1 cellular context compared by ENCODE assay signal in the genomic region with DNA sequence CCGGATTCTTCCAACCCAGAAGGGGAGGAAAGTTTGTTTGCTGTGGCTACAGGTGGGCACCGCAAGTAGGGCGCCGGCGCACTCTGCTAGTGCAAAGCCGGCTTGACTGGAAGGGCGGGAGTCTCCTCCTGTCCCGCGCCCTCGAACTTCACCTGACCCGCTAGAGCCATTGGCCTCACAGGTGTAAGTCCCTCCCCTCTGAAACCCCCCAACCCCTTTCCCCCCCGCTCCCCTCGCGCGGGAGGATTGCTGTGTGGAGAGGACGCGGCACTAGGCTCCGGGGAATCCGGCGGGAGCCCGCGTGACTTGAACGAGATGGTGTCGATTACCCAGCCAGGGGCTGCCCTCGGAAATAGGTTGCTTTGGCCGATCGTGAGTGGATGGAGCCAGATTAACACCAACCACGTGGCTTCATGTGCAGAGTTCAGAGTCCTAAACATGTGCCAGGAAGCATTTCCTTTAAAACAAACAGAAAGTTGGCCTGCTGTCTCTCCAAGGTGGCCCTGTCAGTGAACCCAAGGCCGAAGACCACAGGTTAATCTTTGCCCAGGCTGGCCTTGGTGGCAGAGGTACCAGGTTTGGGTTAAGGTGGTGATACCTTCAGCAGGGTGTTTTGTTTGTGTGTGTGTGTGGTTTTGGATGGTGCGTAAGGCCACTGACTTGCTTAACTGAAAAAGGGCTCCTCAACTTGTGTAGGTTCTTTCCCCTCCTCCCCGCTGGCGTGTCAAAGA.
TF ChIP-seq lines count a peak whose summit lies in the region.

No MANE protein-coding gene starts in this region.

TF ChIP-seq in HepG2, 621 proteins besides CTCF, POLR2A, EP300 and RAD21 (continued from another document and continues in another):
- TF ChIP-seq, protein P1, sequence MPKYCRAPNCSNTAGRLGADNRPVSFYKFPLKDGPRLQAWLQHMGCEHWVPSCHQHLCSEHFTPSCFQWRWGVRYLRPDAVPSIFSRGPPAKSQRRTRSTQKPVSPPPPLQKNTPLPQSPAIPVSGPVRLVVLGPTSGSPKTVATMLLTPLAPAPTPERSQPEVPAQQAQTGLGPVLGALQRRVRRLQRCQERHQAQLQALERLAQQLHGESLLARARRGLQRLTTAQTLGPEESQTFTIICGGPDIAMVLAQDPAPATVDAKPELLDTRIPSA (CRISPR knock-in tag; IDR thresholded peaks at IDR 0.05; ENCODE audit: borderline replicate concordance): peak; percentile 73; the same call in 1 of the 2 replicates
- TF ChIP-seq, protein P2, sequence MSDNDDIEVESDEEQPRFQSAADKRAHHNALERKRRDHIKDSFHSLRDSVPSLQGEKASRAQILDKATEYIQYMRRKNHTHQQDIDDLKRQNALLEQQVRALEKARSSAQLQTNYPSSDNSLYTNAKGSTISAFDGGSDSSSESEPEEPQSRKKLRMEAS (IDR thresholded peaks at IDR 0.05): peak; percentile 99
- TF ChIP-seq U2AF2 (IDR thresholded peaks at IDR 0.05; ENCODE audit: low read depth, low read length) (no peak), ADNP (CRISPR knock-in tag; IDR thresholded peaks at IDR 0.05) (no peak), CREB1 (IDR thresholded peaks at IDR 0.05) (no peak), CREB1 (CRISPR knock-in tag; IDR thresholded peaks at IDR 0.05) (peak; percentile 83), POLR2AphosphoS2 (IDR thresholded peaks at IDR 0.05; ENCODE audit: low read depth, low read length) (no peak), ZNF614 (CRISPR knock-in tag; IDR thresholded peaks at IDR 0.05; ENCODE audit: borderline replicate concordance) (peak; percentile 76; the same call in 1 of the 2 replicates), CEBPG (CRISPR knock-in tag; IDR thresholded peaks at IDR 0.05) (0 out of 2 replicates have a peak, but pooled peaks have one; percentile 30), ZNF468 (CRISPR knock-in tag; IDR thresholded peaks at IDR 0.05) (no peak), DMAP1 (CRISPR knock-in tag; IDR thresholded peaks at IDR 0.05) (peak; percentile 98), NCOA2 (CRISPR knock-in tag; IDR thresholded peaks at IDR 0.05) (peak; percentile 95), ZNF12 (CRISPR knock-in tag; IDR thresholded peaks at IDR 0.05) (no peak; the same call in 1 of the 2 replicates), ZNF547 (CRISPR knock-in tag; IDR thresholded peaks at IDR 0.05) (no peak), FOXC1 (CRISPR knock-in tag; IDR thresholded peaks at IDR 0.05; ENCODE audit: borderline replicate concordance) (peak; percentile 98), KDM2A (CRISPR knock-in tag; IDR thresholded peaks at IDR 0.05; ENCODE audit: borderline replicate concordance, low read depth) (0 out of 2 replicates have a peak, but pooled peaks have one; percentile 43), ONECUT2 (CRISPR knock-in tag; IDR thresholded peaks at IDR 0.05) (no peak), ZNF20 (CRISPR knock-in tag; IDR thresholded peaks at IDR 0.05) (no peak), CHD2 (IDR thresholded peaks at IDR 0.05; ENCODE audit: low read depth, low read length) (no peak; the same call in 1 of the 2 replicates), ZKSCAN1 (IDR thresholded peaks at IDR 0.05; ENCODE audit: low read length) (no peak), HOXA7 (CRISPR knock-in tag; IDR thresholded peaks at IDR 0.05) (no peak), EED (CRISPR knock-in tag; IDR thresholded peaks at IDR 0.05) (no peak; the same call in 1 of the 2 replicates), ZBTB42 (CRISPR knock-in tag; IDR thresholded peaks at IDR 0.05) (no peak), GABPA (IDR thresholded peaks at IDR 0.05; ENCODE audit: low read depth, low read length) (no peak), GABPA (CRISPR knock-in tag; IDR thresholded peaks at IDR 0.05; ENCODE audit: low read depth) (peak; percentile 74)
- TF ChIP-seq, protein P3, sequence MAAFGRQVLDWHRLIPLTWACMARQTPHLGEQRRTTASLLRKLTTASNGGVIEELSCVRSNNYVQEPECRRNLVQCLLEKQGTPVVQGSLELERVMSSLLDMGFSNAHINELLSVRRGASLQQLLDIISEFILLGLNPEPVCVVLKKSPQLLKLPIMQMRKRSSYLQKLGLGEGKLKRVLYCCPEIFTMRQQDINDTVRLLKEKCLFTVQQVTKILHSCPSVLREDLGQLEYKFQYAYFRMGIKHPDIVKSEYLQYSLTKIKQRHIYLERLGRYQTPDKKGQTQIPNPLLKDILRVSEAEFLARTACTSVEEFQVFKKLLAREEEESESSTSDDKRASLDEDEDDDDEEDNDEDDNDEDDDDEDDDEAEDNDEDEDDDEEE (CRISPR knock-in tag; IDR thresholded peaks at IDR 0.05): no peak
- TF ChIP-seq, protein P4, sequence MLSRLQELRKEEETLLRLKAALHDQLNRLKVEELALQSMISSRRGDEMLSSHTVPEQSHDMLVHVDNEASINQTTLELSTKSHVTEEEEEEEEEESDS (CRISPR knock-in tag; IDR thresholded peaks at IDR 0.05; ENCODE audit: borderline replicate concordance): no peak
- TF ChIP-seq, protein P5, sequence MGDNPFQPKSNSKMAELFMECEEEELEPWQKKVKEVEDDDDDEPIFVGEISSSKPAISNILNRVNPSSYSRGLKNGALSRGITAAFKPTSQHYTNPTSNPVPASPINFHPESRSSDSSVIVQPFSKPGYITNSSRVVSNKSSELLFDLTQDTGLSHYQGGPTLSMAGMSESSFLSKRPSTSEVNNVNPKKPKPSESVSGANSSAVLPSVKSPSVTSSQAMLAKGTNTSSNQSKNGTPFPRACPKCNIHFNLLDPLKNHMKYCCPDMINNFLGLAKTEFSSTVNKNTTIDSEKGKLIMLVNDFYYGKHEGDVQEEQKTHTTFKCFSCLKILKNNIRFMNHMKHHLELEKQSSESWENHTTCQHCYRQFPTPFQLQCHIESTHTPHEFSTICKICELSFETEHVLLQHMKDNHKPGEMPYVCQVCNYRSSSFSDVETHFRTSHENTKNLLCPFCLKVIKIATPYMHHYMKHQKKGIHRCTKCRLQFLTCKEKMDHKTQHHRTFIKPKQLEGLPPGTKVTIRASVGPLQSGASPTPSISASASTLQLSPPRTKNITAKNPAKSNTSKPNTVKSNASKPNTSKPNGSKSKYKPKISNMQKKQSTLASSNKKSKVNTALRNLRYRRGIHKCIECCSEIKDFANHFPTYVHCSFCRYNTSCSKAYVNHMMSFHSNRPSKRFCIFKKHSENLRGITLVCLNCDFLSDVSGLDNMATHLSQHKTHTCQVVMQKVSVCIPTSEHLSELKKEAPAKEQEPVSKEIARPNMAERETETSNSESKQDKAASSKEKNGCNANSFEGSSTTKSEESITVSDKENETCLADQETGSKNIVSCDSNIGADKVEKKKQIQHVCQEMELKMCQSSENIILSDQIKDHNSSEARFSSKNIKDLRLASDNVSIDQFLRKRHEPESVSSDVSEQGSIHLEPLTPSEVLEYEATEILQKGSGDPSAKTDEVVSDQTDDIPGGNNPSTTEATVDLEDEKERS (CRISPR knock-in tag; IDR thresholded peaks at IDR 0.05): peak; percentile 95
- TF ChIP-seq, protein P6, sequence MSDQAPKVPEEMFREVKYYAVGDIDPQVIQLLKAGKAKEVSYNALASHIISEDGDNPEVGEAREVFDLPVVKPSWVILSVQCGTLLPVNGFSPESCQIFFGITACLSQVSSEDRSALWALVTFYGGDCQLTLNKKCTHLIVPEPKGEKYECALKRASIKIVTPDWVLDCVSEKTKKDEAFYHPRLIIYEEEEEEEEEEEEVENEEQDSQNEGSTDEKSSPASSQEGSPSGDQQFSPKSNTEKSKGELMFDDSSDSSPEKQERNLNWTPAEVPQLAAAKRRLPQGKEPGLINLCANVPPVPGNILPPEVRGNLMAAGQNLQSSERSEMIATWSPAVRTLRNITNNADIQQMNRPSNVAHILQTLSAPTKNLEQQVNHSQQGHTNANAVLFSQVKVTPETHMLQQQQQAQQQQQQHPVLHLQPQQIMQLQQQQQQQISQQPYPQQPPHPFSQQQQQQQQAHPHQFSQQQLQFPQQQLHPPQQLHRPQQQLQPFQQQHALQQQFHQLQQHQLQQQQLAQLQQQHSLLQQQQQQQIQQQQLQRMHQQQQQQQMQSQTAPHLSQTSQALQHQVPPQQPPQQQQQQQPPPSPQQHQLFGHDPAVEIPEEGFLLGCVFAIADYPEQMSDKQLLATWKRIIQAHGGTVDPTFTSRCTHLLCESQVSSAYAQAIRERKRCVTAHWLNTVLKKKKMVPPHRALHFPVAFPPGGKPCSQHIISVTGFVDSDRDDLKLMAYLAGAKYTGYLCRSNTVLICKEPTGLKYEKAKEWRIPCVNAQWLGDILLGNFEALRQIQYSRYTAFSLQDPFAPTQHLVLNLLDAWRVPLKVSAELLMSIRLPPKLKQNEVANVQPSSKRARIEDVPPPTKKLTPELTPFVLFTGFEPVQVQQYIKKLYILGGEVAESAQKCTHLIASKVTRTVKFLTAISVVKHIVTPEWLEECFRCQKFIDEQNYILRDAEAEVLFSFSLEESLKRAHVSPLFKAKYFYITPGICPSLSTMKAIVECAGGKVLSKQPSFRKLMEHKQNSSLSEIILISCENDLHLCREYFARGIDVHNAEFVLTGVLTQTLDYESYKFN (CRISPR knock-in tag; conservative IDR thresholded peaks at IDR 0.05): peak; percentile 97
- TF ChIP-seq, protein P7, sequence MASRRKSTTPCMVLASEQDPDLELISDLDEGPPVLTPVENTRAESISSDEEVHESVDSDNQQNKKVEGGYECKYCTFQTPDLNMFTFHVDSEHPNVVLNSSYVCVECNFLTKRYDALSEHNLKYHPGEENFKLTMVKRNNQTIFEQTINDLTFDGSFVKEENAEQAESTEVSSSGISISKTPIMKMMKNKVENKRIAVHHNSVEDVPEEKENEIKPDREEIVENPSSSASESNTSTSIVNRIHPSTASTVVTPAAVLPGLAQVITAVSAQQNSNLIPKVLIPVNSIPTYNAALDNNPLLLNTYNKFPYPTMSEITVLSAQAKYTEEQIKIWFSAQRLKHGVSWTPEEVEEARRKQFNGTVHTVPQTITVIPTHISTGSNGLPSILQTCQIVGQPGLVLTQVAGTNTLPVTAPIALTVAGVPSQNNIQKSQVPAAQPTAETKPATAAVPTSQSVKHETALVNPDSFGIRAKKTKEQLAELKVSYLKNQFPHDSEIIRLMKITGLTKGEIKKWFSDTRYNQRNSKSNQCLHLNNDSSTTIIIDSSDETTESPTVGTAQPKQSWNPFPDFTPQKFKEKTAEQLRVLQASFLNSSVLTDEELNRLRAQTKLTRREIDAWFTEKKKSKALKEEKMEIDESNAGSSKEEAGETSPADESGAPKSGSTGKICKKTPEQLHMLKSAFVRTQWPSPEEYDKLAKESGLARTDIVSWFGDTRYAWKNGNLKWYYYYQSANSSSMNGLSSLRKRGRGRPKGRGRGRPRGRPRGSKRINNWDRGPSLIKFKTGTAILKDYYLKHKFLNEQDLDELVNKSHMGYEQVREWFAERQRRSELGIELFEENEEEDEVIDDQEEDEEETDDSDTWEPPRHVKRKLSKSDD (CRISPR knock-in tag; IDR thresholded peaks at IDR 0.05; ENCODE audit: low read depth): peak; percentile 41; the same call in 1 of the 2 replicates
- TF ChIP-seq, protein P8, sequence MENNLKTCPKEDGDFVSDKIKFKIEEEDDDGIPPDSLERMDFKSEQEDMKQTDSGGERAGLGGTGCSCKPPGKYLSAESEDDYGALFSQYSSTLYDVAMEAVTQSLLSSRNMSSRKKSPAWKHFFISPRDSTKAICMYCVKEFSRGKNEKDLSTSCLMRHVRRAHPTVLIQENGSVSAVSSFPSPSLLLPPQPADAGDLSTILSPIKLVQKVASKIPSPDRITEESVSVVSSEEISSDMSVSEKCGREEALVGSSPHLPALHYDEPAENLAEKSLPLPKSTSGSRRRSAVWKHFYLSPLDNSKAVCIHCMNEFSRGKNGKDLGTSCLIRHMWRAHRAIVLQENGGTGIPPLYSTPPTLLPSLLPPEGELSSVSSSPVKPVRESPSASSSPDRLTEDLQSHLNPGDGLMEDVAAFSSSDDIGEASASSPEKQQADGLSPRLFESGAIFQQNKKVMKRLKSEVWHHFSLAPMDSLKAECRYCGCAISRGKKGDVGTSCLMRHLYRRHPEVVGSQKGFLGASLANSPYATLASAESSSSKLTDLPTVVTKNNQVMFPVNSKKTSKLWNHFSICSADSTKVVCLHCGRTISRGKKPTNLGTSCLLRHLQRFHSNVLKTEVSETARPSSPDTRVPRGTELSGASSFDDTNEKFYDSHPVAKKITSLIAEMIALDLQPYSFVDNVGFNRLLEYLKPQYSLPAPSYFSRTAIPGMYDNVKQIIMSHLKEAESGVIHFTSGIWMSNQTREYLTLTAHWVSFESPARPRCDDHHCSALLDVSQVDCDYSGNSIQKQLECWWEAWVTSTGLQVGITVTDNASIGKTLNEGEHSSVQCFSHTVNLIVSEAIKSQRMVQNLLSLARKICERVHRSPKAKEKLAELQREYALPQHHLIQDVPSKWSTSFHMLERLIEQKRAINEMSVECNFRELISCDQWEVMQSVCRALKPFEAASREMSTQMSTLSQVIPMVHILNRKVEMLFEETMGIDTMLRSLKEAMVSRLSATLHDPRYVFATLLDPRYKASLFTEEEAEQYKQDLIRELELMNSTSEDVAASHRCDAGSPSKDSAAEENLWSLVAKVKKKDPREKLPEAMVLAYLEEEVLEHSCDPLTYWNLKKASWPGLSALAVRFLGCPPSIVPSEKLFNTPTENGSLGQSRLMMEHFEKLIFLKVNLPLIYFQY (CRISPR knock-in tag; IDR thresholded peaks at IDR 0.05; ENCODE audit: borderline replicate concordance): 0 out of 2 replicates have a peak, but pooled peaks have one; percentile 36
- TF ChIP-seq, protein P9, sequence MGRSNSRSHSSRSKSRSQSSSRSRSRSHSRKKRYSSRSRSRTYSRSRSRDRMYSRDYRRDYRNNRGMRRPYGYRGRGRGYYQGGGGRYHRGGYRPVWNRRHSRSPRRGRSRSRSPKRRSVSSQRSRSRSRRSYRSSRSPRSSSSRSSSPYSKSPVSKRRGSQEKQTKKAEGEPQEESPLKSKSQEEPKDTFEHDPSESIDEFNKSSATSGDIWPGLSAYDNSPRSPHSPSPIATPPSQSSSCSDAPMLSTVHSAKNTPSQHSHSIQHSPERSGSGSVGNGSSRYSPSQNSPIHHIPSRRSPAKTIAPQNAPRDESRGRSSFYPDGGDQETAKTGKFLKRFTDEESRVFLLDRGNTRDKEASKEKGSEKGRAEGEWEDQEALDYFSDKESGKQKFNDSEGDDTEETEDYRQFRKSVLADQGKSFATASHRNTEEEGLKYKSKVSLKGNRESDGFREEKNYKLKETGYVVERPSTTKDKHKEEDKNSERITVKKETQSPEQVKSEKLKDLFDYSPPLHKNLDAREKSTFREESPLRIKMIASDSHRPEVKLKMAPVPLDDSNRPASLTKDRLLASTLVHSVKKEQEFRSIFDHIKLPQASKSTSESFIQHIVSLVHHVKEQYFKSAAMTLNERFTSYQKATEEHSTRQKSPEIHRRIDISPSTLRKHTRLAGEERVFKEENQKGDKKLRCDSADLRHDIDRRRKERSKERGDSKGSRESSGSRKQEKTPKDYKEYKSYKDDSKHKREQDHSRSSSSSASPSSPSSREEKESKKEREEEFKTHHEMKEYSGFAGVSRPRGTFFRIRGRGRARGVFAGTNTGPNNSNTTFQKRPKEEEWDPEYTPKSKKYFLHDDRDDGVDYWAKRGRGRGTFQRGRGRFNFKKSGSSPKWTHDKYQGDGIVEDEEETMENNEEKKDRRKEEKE (IDR thresholded peaks at IDR 0.05): no peak
- TF ChIP-seq, protein P10, sequence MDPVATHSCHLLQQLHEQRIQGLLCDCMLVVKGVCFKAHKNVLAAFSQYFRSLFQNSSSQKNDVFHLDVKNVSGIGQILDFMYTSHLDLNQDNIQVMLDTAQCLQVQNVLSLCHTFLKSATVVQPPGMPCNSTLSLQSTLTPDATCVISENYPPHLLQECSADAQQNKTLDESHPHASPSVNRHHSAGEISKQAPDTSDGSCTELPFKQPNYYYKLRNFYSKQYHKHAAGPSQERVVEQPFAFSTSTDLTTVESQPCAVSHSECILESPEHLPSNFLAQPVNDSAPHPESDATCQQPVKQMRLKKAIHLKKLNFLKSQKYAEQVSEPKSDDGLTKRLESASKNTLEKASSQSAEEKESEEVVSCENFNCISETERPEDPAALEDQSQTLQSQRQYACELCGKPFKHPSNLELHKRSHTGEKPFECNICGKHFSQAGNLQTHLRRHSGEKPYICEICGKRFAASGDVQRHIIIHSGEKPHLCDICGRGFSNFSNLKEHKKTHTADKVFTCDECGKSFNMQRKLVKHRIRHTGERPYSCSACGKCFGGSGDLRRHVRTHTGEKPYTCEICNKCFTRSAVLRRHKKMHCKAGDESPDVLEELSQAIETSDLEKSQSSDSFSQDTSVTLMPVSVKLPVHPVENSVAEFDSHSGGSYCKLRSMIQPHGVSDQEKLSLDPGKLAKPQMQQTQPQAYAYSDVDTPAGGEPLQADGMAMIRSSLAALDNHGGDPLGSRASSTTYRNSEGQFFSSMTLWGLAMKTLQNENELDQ (CRISPR knock-in tag; IDR thresholded peaks at IDR 0.05; ENCODE audit: borderline replicate concordance): peak; percentile 42; the same call in 1 of the 2 replicates
